ENCODE assay signal across 10 cellular contexts in genomic region chr19:41774515-41774980, GRCh38. TPM values are rescaled to one million over a fixed set of nuclear protein-coding genes. Genes with fewer than 3 reads are reported as not detected.
DNase-seq lines count a peak whose midpoint lies in the region; ATAC-seq, FAIRE-seq and TF ChIP-seq lines count a peak whose summit lies in the region.
"Had no signal": no experiment of that assay in that cellular context is flagged by ENCODE, and none has a peak within 500 bp of the region (broad histone marks: within the 10 kb centered on the region; RNA-seq: fewer than 3 reads in every experiment).

No MANE protein-coding gene starts in this region.

- no peaks in the 10 kb centered on the region for H3K36me3 ChIP-seq in Peyer's patch

- no peak for TF ChIP-seq CTCF in Peyer's patch (IDR thresholded peaks at IDR 0.05)

- no peaks in the 10 kb centered on the region for H3K27me3 ChIP-seq in Peyer's patch

- H3K36me3 Mint-ChIP-seq in activated naive CD4-positive, alpha-beta T cell treated with anti-CD3 and anti-CD28 coated beads, Interleukin-2, amount 10 ng/mL, durations not matched to agents 7 days and 5 days, result no peaks in the 10 kb centered on the region

- no peak for FAIRE-seq in GM19239 (lab: Jason Lieb, UNC)

- DNase-seq in DMS153 (lab: John Stamatoyannopoulos, UW) (peak; percentile 99), Peyer's patch (peak in 2 of 3 donors; percentile 79 to 88), GM19239 (ENCODE audit: insufficient read length, low spot score) (no peak)
- peak; percentile 71 for DNase-seq in activated naive CD4-positive, alpha-beta T cell treated with anti-CD3 and anti-CD28 coated beads, Interleukin-2, amount 10 ng/mL, durations not matched to agents 7 days and 5 days
- DNase-seq in stimulated activated CD4-positive, alpha-beta T cell treated with anti-CD3 and anti-CD28 coated beads, Interleukin-12 subunit alpha, Interleukin-12 subunit beta, amount 100 ng/mL, for 4 hours, result peak; percentile 19
- DNase-seq: EL, H7 had no signal

- TF ChIP-seq POLR2A in Peyer's patch (IDR thresholded peaks at IDR 0.05), result no peak

- H3K4me3 Mint-ChIP-seq in activated naive CD4-positive, alpha-beta T cell treated with anti-CD3 and anti-CD28 coated beads, Interleukin-2, amount 10 ng/mL, durations not matched to agents 7 days and 5 days, result peak overlapping the region; percentile 9

- H3K4me3 ChIP-seq in Peyer's patch, result no peak overlapping the region

- CTCF ChIA-PET in activated naive CD4-positive, alpha-beta T cell treated with anti-CD3 and anti-CD28 coated beads, Interleukin-2, amount 10 ng/mL, durations not matched to agents 7 days and 5 days (lab: Charles Lee), result interaction anchor here (0.9 to 2.4 kb wide), 3 partner anchors 10 to 21 kb away, joined by 3 to 19 read pairs (median 6); no protein-coding TSS in a partner anchor

- peak overlapping the region in 3 of 4 donors; percentile 69 to 89 (median 84) for H3K27ac ChIP-seq in Peyer's patch

- H3K27ac Mint-ChIP-seq in activated naive CD4-positive, alpha-beta T cell treated with anti-CD3 and anti-CD28 coated beads, Interleukin-2, amount 10 ng/mL, durations not matched to agents 7 days and 5 days, result no peak overlapping the region

- ATAC-seq in GM21825 (IDR thresholded peaks at IDR 0.05; ENCODE audit: unreplicated experiment), result no peak
- no peak for ATAC-seq in HG03442 (IDR thresholded peaks at IDR 0.05; ENCODE audit: unreplicated experiment)
- no peak for ATAC-seq in HG02973 (IDR thresholded peaks at IDR 0.05; ENCODE audit: unreplicated experiment)

- no peaks in the 10 kb centered on the region for H3K9me3 ChIP-seq in Peyer's patch

- peaks cover 38% of the 10 kb centered on the region for H3K4me1 Mint-ChIP-seq in activated naive CD4-positive, alpha-beta T cell treated with anti-CD3 and anti-CD28 coated beads, Interleukin-2, amount 10 ng/mL, durations not matched to agents 7 days and 5 days

- H3K27me3 Mint-ChIP-seq in activated naive CD4-positive, alpha-beta T cell treated with anti-CD3 and anti-CD28 coated beads, Interleukin-2, amount 10 ng/mL, durations not matched to agents 7 days and 5 days, result peaks cover 95% of the 10 kb centered on the region

- no peaks in the 10 kb centered on the region for H3K9me3 Mint-ChIP-seq in activated naive CD4-positive, alpha-beta T cell treated with anti-CD3 and anti-CD28 coated beads, Interleukin-2, amount 10 ng/mL, durations not matched to agents 7 days and 5 days

- peaks cover 0 to 40% (median 4%) of the 10 kb centered on the region in 4 donors for H3K4me1 ChIP-seq in Peyer's patch

RNA-seq across cellular contexts. Expression of gene CEACAM6, which starts 19.2 kb away (rescaled TPM):
- 10 to 100 TPM in 2 of 4 donors, 1 to 10 TPM in 1, not detected in 1; 6.8 to 31.9 (median 10.5) TPM for total RNA-seq in Peyer's patch
- total RNA-seq: H7 had no signal

RNA-seq across cellular contexts. Expression of gene CEACAM3, which starts 21.8 kb away (rescaled TPM):
- not detected for total RNA-seq in Peyer's patch
- total RNA-seq: H7 had no signal
